Comparison of ENCODE assay signal across 9 cellular contexts in the genomic region with DNA sequence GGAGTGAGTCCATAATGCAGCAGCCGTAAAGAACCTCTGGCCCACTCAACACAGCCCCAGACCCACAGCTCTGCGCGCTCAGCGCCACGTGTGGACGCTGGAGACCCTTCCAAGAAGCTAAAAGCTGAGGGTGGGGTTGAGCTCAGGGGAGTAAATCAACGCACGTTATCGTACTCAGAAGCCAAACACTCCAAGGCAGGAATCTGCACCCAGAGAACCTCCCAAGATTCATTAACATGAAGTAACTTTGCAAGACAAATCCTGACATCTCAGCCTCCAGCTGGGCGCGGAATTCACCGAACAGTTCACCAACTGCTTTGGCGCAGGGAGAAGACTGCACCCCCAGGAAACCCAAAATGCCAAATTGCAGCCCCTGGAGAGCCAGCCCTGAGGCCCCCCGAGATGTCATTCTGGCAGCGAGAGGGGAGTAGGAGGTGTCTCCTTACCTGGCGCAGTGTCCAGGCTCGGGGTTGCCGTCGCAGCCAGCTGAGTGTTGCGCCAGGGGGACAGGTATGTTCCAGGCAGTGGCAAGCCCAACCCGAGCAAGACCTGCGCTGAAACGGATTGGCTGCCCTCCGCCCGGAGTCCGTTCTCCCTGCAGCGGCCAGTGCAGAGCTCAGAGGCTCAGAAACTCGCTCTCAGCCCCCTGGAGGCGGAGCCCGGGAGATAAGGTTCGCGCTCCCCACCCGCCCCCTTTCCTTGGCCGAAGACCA. TPM values are rescaled to one million over a fixed set of nuclear protein-coding genes. Genes with fewer than 3 reads are reported as not detected.
A peak's percentile ranks its signal among the peaks of the same experiment; 100 is the strongest.
DNase-seq lines count a peak whose midpoint lies in the region; ATAC-seq and TF ChIP-seq lines count a peak whose summit lies in the region.
"Had no signal": no experiment of that assay in that cellular context is flagged by ENCODE, and none has a peak within 500 bp of the region (broad histone marks: within the 10 kb centered on the region; RNA-seq: fewer than 3 reads in every experiment).

COL21A1 (minus strand) TSS at position 640 of the 713 bp plus-strand sequence. CDS start 64,962 bp downstream, outside the sequence.

- H3K36me3 ChIP-seq in neural progenitor cell (no peaks in the 10 kb centered on the region), BE2C (no peaks in the 10 kb centered on the region)

- peak within 1 kb of the TSS; percentile 83 for H3K4me3 Mint-ChIP-seq in neural progenitor cell

- H2AFZ ChIP-seq in neural progenitor cell (replicated peaks), result peak within 1 kb of the TSS; percentile 99

- peak within 1 kb of the TSS; percentile 89 for H3K4me2 ChIP-seq in neural progenitor cell

- H3K27me3 ChIP-seq in neural progenitor cell, result peaks cover 24% of the 10 kb centered on the region
- no peaks in the 10 kb centered on the region for H3K27me3 ChIP-seq in BE2C

- H3K27ac Mint-ChIP-seq in neural progenitor cell, result no peak within 1 kb of the TSS

- H3K9ac ChIP-seq in neural progenitor cell, result no peak within 1 kb of the TSS

- ATAC-seq in HG03457 (IDR thresholded peaks at IDR 0.05; ENCODE audit: unreplicated experiment), result no peak

- H3K27ac ChIP-seq in neural progenitor cell, result no peak within 1 kb of the TSS

- no peaks in the 10 kb centered on the region for H3K36me3 Mint-ChIP-seq in neural progenitor cell

- no peaks in the 10 kb centered on the region for H3K9me3 Mint-ChIP-seq in neural progenitor cell

- H3K4me1 ChIP-seq in neural progenitor cell (no peaks in the 10 kb centered on the region), BE2C (no peaks in the 10 kb centered on the region)

- H3K79me2 ChIP-seq in neural progenitor cell (ENCODE audit: low read depth), result no peaks in the 10 kb centered on the region

- no peaks in the 10 kb centered on the region for H4K20me1 ChIP-seq in neural progenitor cell (ENCODE audit: low read depth)

- no peaks in the 10 kb centered on the region for H3F3A ChIP-seq in neural progenitor cell (ENCODE audit: low read depth)

- H3K4me3 ChIP-seq in foreskin fibroblast (ENCODE audit: low read depth in 1 of 2, low read length in 2 of 2) (peak within 1 kb of the TSS; percentile 50 to 70), neural progenitor cell (peak within 1 kb of the TSS; percentile 55), BE2C (ENCODE audit: low read depth, low read length) (no peak within 1 kb of the TSS)

- H3K9me3 ChIP-seq in neural progenitor cell (ENCODE audit: low read depth) (no peaks in the 10 kb centered on the region), BE2C (no peaks in the 10 kb centered on the region)

- TF ChIP-seq CTCF in foreskin fibroblast (IDR thresholded peaks at IDR 0.05; ENCODE audit: low read depth, low read length), result peak; percentile 38
- TF ChIP-seq CTCF in neural progenitor cell (IDR thresholded peaks at IDR 0.05), result peak; percentile 57
- no peak for TF ChIP-seq CTCF in BE2C (IDR thresholded peaks at IDR 0.05; ENCODE audit: low read depth, low read length)

- peaks cover 3% of the 10 kb centered on the region for H3K4me1 Mint-ChIP-seq in neural progenitor cell

- H3K27me3 Mint-ChIP-seq in neural progenitor cell (ENCODE audit: insufficient read depth, low read depth), result peaks cover 10% of the 10 kb centered on the region

- DNase-seq in AG20443 (ENCODE audit: low spot score), result peak; percentile 62
- DNase-seq in NCI-H82 (lab: John Stamatoyannopoulos, UW), result peak; percentile 80
- DNase-seq in foreskin fibroblast, result peak in 1 of 2 donors; percentile 73
- DNase-seq in neural progenitor cell (ENCODE audit: low spot score), result peak; percentile 89
- DNase-seq in SKM-1 (lab: John Stamatoyannopoulos, UW; ENCODE audit: unreplicated experiment), result no peak
- DNase-seq in NK-92 (lab: John Stamatoyannopoulos, UW; ENCODE audit: unreplicated experiment), result no peak
- no peak for DNase-seq in BE2C
- DNase-seq: NCI-H1694 had no signal

RNA-seq across cellular contexts. Expression of gene COL21A1, which starts in this region (rescaled TPM):
- 0.43 and 0.95 TPM in 2 replicates for total RNA-seq in neural progenitor cell (ENCODE audit: low replicate concordance)
- 3.7 TPM for polyA plus RNA-seq in BE2C (2012; ENCODE audit: insufficient read depth, insufficient read length, low read depth)

Comparison
In these comparisons a context has a peak if more than half of its experiments do, and no peak if none do; other contexts are left out.
1. Peak in DNase-seq, H3K4me3 ChIP-seq and H3K4me2 ChIP-seq in neural progenitor cell; RNA of the gene not detected or under 1 TPM.
2. DNase-seq: peak in AG20443 (single experiment) and NCI-H82 (single experiment); none in SKM-1 (single experiment), NK-92 (single experiment) and BE2C (single experiment).